9 cellular contexts compared by ENCODE assay signal in the genomic region with DNA sequence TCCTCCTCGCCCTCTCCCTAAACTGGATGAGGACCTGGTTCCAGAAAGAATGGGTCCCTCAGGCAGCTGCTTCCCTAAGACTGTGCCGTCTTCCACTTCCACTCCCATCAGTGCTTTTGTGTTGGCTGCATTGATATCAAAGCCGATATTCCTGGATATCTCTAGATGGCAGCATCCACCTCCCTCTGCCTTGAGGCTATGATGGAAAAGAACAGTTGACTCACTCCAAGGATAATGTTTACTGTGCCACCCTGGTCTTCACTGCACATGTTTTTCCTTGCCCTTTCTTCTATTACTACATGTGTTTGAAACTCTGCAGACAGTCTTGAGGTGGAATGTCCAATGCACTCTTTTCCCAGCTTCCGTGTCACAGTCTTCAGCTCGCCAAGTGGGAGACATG.
A peak's percentile ranks its signal among the peaks of the same experiment; 100 is the strongest.
DNase-seq lines count a peak whose midpoint lies in the region; ATAC-seq and TF ChIP-seq lines count a peak whose summit lies in the region.
"Had no signal": no experiment of that assay in that cellular context is flagged by ENCODE, and none has a peak within 500 bp of the region (broad histone marks: within the 10 kb centered on the region; RNA-seq: fewer than 3 reads in every experiment).

No MANE protein-coding gene starts in this region.

- no peaks in the 10 kb centered on the region for H3K9me3 ChIP-seq in osteoblast (ENCODE audit: low read depth, low read length)

- H3K36me3 ChIP-seq in osteoblast (ENCODE audit: insufficient read depth, low read length) = no peaks in the 10 kb centered on the region

- CTCF ChIA-PET in activated naive CD4-positive, alpha-beta T cell treated with anti-CD3 and anti-CD28 coated beads, Interleukin-2, amount 10 ng/mL, durations not matched to agents 7 days and 5 days (lab: Charles Lee) = no interaction called here

- TF ChIP-seq CTCF in osteoblast (IDR thresholded peaks at IDR 0.05; ENCODE audit: extremely low read depth, low read depth, low read length) = peak; percentile 65

- no peak overlapping the region for H3K4me2 ChIP-seq in osteoblast (ENCODE audit: insufficient read depth, low read length)

- no peaks in the 10 kb centered on the region for H3K36me3 Mint-ChIP-seq in activated naive CD4-positive, alpha-beta T cell treated with anti-CD3 and anti-CD28 coated beads, Interleukin-2, amount 10 ng/mL, durations not matched to agents 7 days and 5 days
- H3K36me3 Mint-ChIP-seq: activated naive CD4-positive, alpha-beta T cell treated with anti-CD3 and anti-CD28 coated beads, Interleukin-2, amount 50 U/mL, for 24 hours had no signal

- H3K4me1 ChIP-seq in osteoblast (ENCODE audit: insufficient read depth, low read length) = no peaks in the 10 kb centered on the region

- no peak overlapping the region for H3K27ac ChIP-seq in epithelial cell of prostate
- no peak overlapping the region for H3K27ac ChIP-seq in osteoblast (ENCODE audit: low read depth, low read length)

- no peaks in the 10 kb centered on the region for H3K79me2 ChIP-seq in osteoblast (ENCODE audit: insufficient read depth, low read length)

- ATAC-seq in GM21447 (IDR thresholded peaks at IDR 0.05; ENCODE audit: unreplicated experiment) (no peak), GM19351 (IDR thresholded peaks at IDR 0.05; ENCODE audit: unreplicated experiment) (no peak), HG03354 (IDR thresholded peaks at IDR 0.05; ENCODE audit: poor library complexity, severe bottlenecking, unreplicated experiment) (no peak)

- H3K9me3 Mint-ChIP-seq in activated naive CD4-positive, alpha-beta T cell treated with anti-CD3 and anti-CD28 coated beads, Interleukin-2, amount 10 ng/mL, durations not matched to agents 7 days and 5 days = no peaks in the 10 kb centered on the region
- H3K9me3 Mint-ChIP-seq: activated naive CD4-positive, alpha-beta T cell treated with anti-CD3 and anti-CD28 coated beads, Interleukin-2, amount 50 U/mL, for 24 hours had no signal

- no peak overlapping the region for H3K4me3 Mint-ChIP-seq in activated naive CD4-positive, alpha-beta T cell treated with anti-CD3 and anti-CD28 coated beads, Interleukin-2, amount 10 ng/mL, durations not matched to agents 7 days and 5 days
- H3K4me3 Mint-ChIP-seq: activated naive CD4-positive, alpha-beta T cell treated with anti-CD3 and anti-CD28 coated beads, Interleukin-2, amount 50 U/mL, for 24 hours had no signal

- H4K20me1 ChIP-seq in osteoblast (ENCODE audit: insufficient read depth, low read length) = no peaks in the 10 kb centered on the region

- DNase-seq in Daoy (ENCODE audit: low read depth) = peak; percentile 74
- DNase-seq in NCI-H526 treated with DMSO at 0.1 percent for 48 hours (lab: John Stamatoyannopoulos, UW) = peak; percentile 26
- DNase-seq in epithelial cell of prostate (ENCODE audit: low read depth, low spot score) = peak; percentile 36
- peak; percentile 90 for DNase-seq in osteoblast (ENCODE audit: insufficient read length, low spot score, missing footprints)
- no peak for DNase-seq in activated naive CD4-positive, alpha-beta T cell treated with anti-CD3 and anti-CD28 coated beads, Interleukin-2, amount 10 ng/mL, durations not matched to agents 7 days and 5 days

- H3K27ac Mint-ChIP-seq in activated naive CD4-positive, alpha-beta T cell treated with anti-CD3 and anti-CD28 coated beads, Interleukin-2, amount 10 ng/mL, durations not matched to agents 7 days and 5 days = no peak overlapping the region
- H3K27ac Mint-ChIP-seq: activated naive CD4-positive, alpha-beta T cell treated with anti-CD3 and anti-CD28 coated beads, Interleukin-2, amount 50 U/mL, for 24 hours had no signal

- no peak overlapping the region for H2AFZ ChIP-seq in osteoblast (ENCODE audit: low read length)

- H3K27me3 Mint-ChIP-seq in activated naive CD4-positive, alpha-beta T cell treated with anti-CD3 and anti-CD28 coated beads, Interleukin-2, amount 10 ng/mL, durations not matched to agents 7 days and 5 days = peaks cover 31% of the 10 kb centered on the region

- H3K4me3 ChIP-seq in osteoblast (ENCODE audit: insufficient read depth, low read length) = no peak overlapping the region

- peaks cover 6% of the 10 kb centered on the region for H3K27me3 ChIP-seq in osteoblast (ENCODE audit: insufficient read depth, low read length)

- H3K4me1 Mint-ChIP-seq in activated naive CD4-positive, alpha-beta T cell treated with anti-CD3 and anti-CD28 coated beads, Interleukin-2, amount 10 ng/mL, durations not matched to agents 7 days and 5 days = peaks cover 8% of the 10 kb centered on the region
- H3K4me1 Mint-ChIP-seq: activated naive CD4-positive, alpha-beta T cell treated with anti-CD3 and anti-CD28 coated beads, Interleukin-2, amount 50 U/mL, for 24 hours had no signal
